12 cellular contexts compared by ENCODE assay signal in the genomic region with DNA sequence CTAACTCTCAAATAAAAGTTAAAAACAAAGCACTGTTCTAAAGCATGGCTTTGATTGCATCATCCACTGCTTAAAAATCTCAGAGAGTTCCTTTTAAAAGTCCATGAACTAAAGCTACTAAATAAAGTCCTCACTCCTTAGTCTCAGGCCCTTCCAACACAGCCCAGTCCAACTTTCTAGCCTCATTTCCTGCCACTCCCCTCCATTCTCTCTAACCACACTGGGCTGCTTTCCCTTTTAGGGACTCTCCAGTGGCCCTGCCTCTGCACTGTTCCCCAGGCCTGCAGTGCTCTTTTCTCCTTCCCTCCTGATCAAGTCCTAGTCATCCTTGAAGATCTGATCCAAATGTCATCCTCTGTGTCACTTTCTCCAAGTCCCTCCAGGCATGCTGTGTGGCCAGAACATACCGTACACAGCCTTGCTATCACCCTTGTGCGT. TPM values are rescaled to one million over a fixed set of nuclear protein-coding genes. Genes with fewer than 3 reads are reported as not detected.
DNase-seq lines count a peak whose midpoint lies in the region; ATAC-seq and TF ChIP-seq lines count a peak whose summit lies in the region.
"Had no signal": no experiment of that assay in that cellular context is flagged by ENCODE, and none has a peak within 500 bp of the region (broad histone marks: within the 10 kb centered on the region; RNA-seq: fewer than 3 reads in every experiment).

No MANE protein-coding gene starts in this region.

- POLR2A ChIA-PET in activated CD4-positive, alpha-beta memory T cell treated with anti-CD3 and anti-CD28 coated beads for 36 hours (lab: Charles Lee): no interaction called here

- no peaks in the 10 kb centered on the region for H3K36me3 Mint-ChIP-seq in mesothelial cell of epicardium
- no peaks in the 10 kb centered on the region for H3K36me3 Mint-ChIP-seq in activated CD4-positive, alpha-beta memory T cell treated with anti-CD3 and anti-CD28 coated beads for 36 hours
- H3K36me3 Mint-ChIP-seq: stimulated activated memory B cell treated with anti-CD40 and anti-IgM and Interleukin-4, amounts not matched to agents 10 μg/mL and 1 μg/mL and 100 μg/mL, for 72 hours had no signal

- no peak for TF ChIP-seq POLR2A in NB4 (IDR thresholded peaks at IDR 0.05; ENCODE audit: extremely low read depth, insufficient read length)

- H3K27ac Mint-ChIP-seq in mesothelial cell of epicardium: peak overlapping the region; percentile 27
- no peak overlapping the region for H3K27ac Mint-ChIP-seq in activated CD4-positive, alpha-beta memory T cell treated with anti-CD3 and anti-CD28 coated beads for 36 hours
- H3K27ac Mint-ChIP-seq: CD4-positive, alpha-beta T cell; stimulated activated memory B cell treated with anti-CD40 and anti-IgM and Interleukin-4, amounts not matched to agents 10 μg/mL and 1 μg/mL and 100 μg/mL, for 72 hours had no signal

- CTCF ChIA-PET in activated CD4-positive, alpha-beta memory T cell treated with anti-CD3 and anti-CD28 coated beads for 36 hours (lab: Charles Lee): no interaction called here

- no peak overlapping the region for H3K4me3 Mint-ChIP-seq in mesothelial cell of epicardium
- no peak overlapping the region for H3K4me3 Mint-ChIP-seq in activated CD4-positive, alpha-beta memory T cell treated with anti-CD3 and anti-CD28 coated beads for 36 hours
- H3K4me3 Mint-ChIP-seq: CD4-positive, alpha-beta T cell; stimulated activated memory B cell treated with anti-CD40 and anti-IgM and Interleukin-4, amounts not matched to agents 10 μg/mL and 1 μg/mL and 100 μg/mL, for 72 hours had no signal

- peak; percentile 29 for DNase-seq in AG09309 (ENCODE audit: low read depth)
- peak; percentile 8 for DNase-seq in NB4 (ENCODE audit: low read depth)
- peak; percentile 36 for DNase-seq in dedifferentiated amniotic fluid mesenchymal stem cell (ENCODE audit: extremely low spot score)
- no peak for DNase-seq in mesothelial cell of epicardium (ENCODE audit: low spot score in 2 of 2, unreplicated experiment in 2 of 2)
- DNase-seq in activated CD8-positive, alpha-beta memory T cell treated with anti-CD3 and anti-CD28 coated beads, Interleukin-2, amount 50 U/mL, for 4 hours: no peak
- no peak for DNase-seq in HPDE6-E6E7 (ENCODE audit: extremely low spot score)
- DNase-seq in activated CD4-positive, alpha-beta memory T cell treated with anti-CD3 and anti-CD28 coated beads for 36 hours: no peak
- DNase-seq: activated CD4-positive, alpha-beta T cell treated with anti-CD3 and anti-CD28 coated beads, Interleukin-2, amount 50 U/mL, for 1 hour; CD4-positive, alpha-beta T cell had no signal

- H3K27me3 Mint-ChIP-seq in mesothelial cell of epicardium (ENCODE audit: low read depth): no peaks in the 10 kb centered on the region
- H3K27me3 Mint-ChIP-seq in activated CD4-positive, alpha-beta memory T cell treated with anti-CD3 and anti-CD28 coated beads for 36 hours: peaks cover 7% of the 10 kb centered on the region

- H3K4me3 ChIP-seq in AG09309 (ENCODE audit: control insufficient read depth, low read depth, low read length) (no peak overlapping the region), NB4 (ENCODE audit: low read depth, low read length) (no peak overlapping the region)
- H3K4me3 ChIP-seq: cardiac muscle cell had no signal

- no peak for ATAC-seq in GM21390 (IDR thresholded peaks at IDR 0.05; ENCODE audit: unreplicated experiment)
- ATAC-seq: stimulated activated memory B cell treated with anti-CD40 and anti-IgM and Interleukin-4, amounts not matched to agents 10 μg/mL and 1 μg/mL and 100 μg/mL, for 72 hours had no signal

- H3K4me1 Mint-ChIP-seq in mesothelial cell of epicardium: no peaks in the 10 kb centered on the region
- no peaks in the 10 kb centered on the region for H3K4me1 Mint-ChIP-seq in activated CD4-positive, alpha-beta memory T cell treated with anti-CD3 and anti-CD28 coated beads for 36 hours (ENCODE audit: low read depth)
- H3K4me1 Mint-ChIP-seq: stimulated activated memory B cell treated with anti-CD40 and anti-IgM and Interleukin-4, amounts not matched to agents 10 μg/mL and 1 μg/mL and 100 μg/mL, for 72 hours had no signal

- intact Hi-C loops in activated CD4-positive, alpha-beta memory T cell treated with anti-CD3 and anti-CD28 coated beads for 36 hours (cut with micrococcal nuclease): no loop called here

- no peak for TF ChIP-seq CTCF in AG09309 (IDR thresholded peaks at IDR 0.05; ENCODE audit: control insufficient read depth, insufficient read depth, low read depth, low read length, missing control alignments)
- no peak for TF ChIP-seq CTCF in NB4 (IDR thresholded peaks at IDR 0.05; ENCODE audit: low read depth, low read length)
- no peak for TF ChIP-seq CTCF in mesothelial cell of epicardium (IDR thresholded peaks at IDR 0.05; ENCODE audit: unreplicated experiment)

- no peaks in the 10 kb centered on the region for H3K9me3 Mint-ChIP-seq in mesothelial cell of epicardium
- no peaks in the 10 kb centered on the region for H3K9me3 Mint-ChIP-seq in activated CD4-positive, alpha-beta memory T cell treated with anti-CD3 and anti-CD28 coated beads for 36 hours
- H3K9me3 Mint-ChIP-seq: CD4-positive, alpha-beta T cell; stimulated activated memory B cell treated with anti-CD40 and anti-IgM and Interleukin-4, amounts not matched to agents 10 μg/mL and 1 μg/mL and 100 μg/mL, for 72 hours had no signal

RNA-seq across cellular contexts. Expression of a gene that starts 56.9 kb away (rescaled TPM):
- 9.2 to 9.9 TPM (median 9.7 TPM) in 3 replicates for total RNA-seq in mesothelial cell of epicardium
- under 1 TPM in 1 of 2 experiments, not detected in 1; 0.07 TPM for total RNA-seq in activated CD4-positive, alpha-beta memory T cell treated with anti-CD3 and anti-CD28 coated beads for 36 hours
- total RNA-seq: CD4-positive, alpha-beta T cell had no signal

Comparison
In these comparisons a context has a peak if more than half of its experiments do, and no peak if none do; other contexts are left out.
1. DNase-seq: peak in AG09309 (single experiment), NB4 (single experiment) and dedifferentiated amniotic fluid mesenchymal stem cell (single experiment); none in mesothelial cell of epicardium (0 of 2), activated CD8-positive, alpha-beta memory T cell treated with anti-CD3 and anti-CD28 coated beads, Interleukin-2, amount 50 U/mL, for 4 hours (single experiment), HPDE6-E6E7 (single experiment) and activated CD4-positive, alpha-beta memory T cell treated with anti-CD3 and anti-CD28 coated beads for 36 hours (single experiment).